Comparison of ENCODE assay signal across 8 cellular contexts in the genomic region with DNA sequence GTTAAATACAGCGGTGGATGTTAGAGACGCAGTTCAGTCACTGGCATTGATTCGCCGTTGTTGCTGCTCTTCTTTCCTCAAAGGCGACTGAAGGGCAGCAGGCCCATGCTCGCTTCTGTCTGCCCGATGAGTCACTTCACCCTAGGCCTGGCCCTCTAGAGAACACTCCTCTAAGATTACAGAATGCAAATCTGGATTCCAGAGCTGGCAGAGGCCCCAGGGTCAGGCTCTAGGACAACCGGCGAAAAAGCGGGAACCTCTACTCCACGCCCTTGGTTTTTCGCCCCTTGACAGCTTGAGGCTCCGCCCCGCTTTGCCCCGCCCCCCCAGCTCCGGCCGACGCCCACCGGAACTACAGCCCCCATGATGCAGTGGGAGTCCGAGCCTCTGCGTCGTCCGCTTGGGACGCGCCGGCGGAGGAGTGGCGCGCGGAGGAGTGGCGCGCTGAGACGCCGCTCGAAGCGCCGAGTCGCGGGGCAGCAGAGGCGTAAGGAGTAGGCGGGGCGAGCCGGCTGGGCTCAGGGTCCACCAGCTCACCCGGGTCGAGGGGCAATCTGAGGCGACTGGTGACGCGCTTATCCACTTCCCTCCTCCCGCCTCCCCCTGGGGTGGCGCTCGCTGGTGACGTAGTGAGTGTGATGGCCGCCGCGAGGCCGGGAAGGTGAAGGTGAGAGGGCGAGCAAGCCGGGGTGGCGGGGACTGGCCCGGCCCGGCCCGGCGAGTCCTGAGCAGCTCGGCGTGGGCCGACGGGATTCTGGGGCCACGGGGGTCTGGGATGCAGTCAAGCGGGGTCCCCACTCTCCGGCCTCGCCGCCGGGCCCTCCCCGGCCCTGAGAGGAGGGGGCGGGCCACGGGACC. TPM values are rescaled to one million over a fixed set of nuclear protein-coding genes. Genes with fewer than 3 reads are reported as not detected.
DNase-seq lines count a peak whose midpoint lies in the region; ATAC-seq, FAIRE-seq and TF ChIP-seq lines count a peak whose summit lies in the region.

A gene (plus strand): TSS at position 627 of the 858 bp plus-strand sequence. CDS start 8,725 bp downstream, outside the sequence.

- H2AK5ac ChIP-seq in H1 (ENCODE audit: low read depth, low read length), result 0 out of 2 replicates have a peak within 1 kb of the TSS, but pooled peaks have one; percentile 57
- H2AK5ac ChIP-seq in mesenchymal stem cell (ENCODE audit: low read length, severe bottlenecking), result no peak within 1 kb of the TSS

- peak within 1 kb of the TSS; percentile 100; the same call in 1 of the 2 replicates for H4K8ac ChIP-seq in H1 (ENCODE audit: extremely low read depth, insufficient read depth, low read length)
- peak within 1 kb of the TSS; percentile 94 for H4K8ac ChIP-seq in mesenchymal stem cell (ENCODE audit: low read length)

- H3K36me3 ChIP-seq in H1 (ENCODE audit: control insufficient read depth in 2 of 4, insufficient read depth in 4 of 4, low read length in 3 of 4) (peaks cover 7 to 22% (median 18%) of the 10 kb centered on the region in 4 experiments; a peak in 7 of 8 replicates), mesenchymal stem cell (ENCODE audit: control insufficient read depth in 1 of 2, insufficient read depth in 2 of 2, low read depth in 1 of 2, low read length in 2 of 2) (peaks cover 33 to 37% of the 10 kb centered on the region in 2 experiments)

- H2BK120ac ChIP-seq in H1 (replicated peaks; ENCODE audit: low read depth, low read length) (no peak within 1 kb of the TSS), mesenchymal stem cell (ENCODE audit: low read depth, low read length) (peak within 1 kb of the TSS; percentile 80)

- H2AFZ ChIP-seq in H1 (ENCODE audit: low read length), result no peak within 1 kb of the TSS
- H2AFZ ChIP-seq in mesenchymal stem cell (ENCODE audit: low read depth, low read length), result peak within 1 kb of the TSS; percentile 87

- no peaks in the 10 kb centered on the region for H3K9me3 ChIP-seq in H1 (ENCODE audit: insufficient read depth in 2 of 2, low read depth in 1 of 2, low read length in 1 of 2)
- H3K9me3 ChIP-seq in mesenchymal stem cell (ENCODE audit: control insufficient read depth, low read length), result no peaks in the 10 kb centered on the region

- no peak within 1 kb of the TSS for H2BK20ac ChIP-seq in H1 (ENCODE audit: low read length)

- H3K56ac ChIP-seq in H1 (replicated peaks; ENCODE audit: insufficient read length, low read depth, low read length), result no peak within 1 kb of the TSS

- H2BK15ac ChIP-seq in H1 (ENCODE audit: low read length) (peak within 1 kb of the TSS; percentile 72; the same call in 1 of the 2 replicates), mesenchymal stem cell (ENCODE audit: low read depth, poor library complexity, severe bottlenecking) (no peak within 1 kb of the TSS)

- H3K27ac ChIP-seq in H1 (ENCODE audit: low read depth, low read length) (peak within 1 kb of the TSS; percentile 96), mesenchymal stem cell (ENCODE audit: low read length, poor library complexity, severe bottlenecking) (peak within 1 kb of the TSS; percentile 61)

- peak within 1 kb of the TSS; percentile 78 to 94 (median 84) for H3K4me3 ChIP-seq in H1 (ENCODE audit: extremely low read depth in 1 of 4, insufficient read depth in 2 of 4, low read depth in 3 of 4, low read length in 4 of 4)
- peak within 1 kb of the TSS; percentile 92 to 93 for H3K4me3 ChIP-seq in mesenchymal stem cell (ENCODE audit: insufficient read depth in 1 of 2, low read depth in 1 of 2, low read length in 2 of 2)

- CTCF ChIA-PET in H1 (lab: Charles Lee; ENCODE audit: partially characterized antibody), result interaction anchor here (1.7 to 3.3 kb wide), 2 partner anchors 13 to 72 kb away, joined by 4 to 21 read pairs; no protein-coding TSS in a partner anchor

- H3K4me1 ChIP-seq in H1 (replicated peaks in 1 of 4; ENCODE audit: control insufficient read depth in 3 of 4, insufficient read depth in 4 of 4, low read length in 3 of 4) (peaks cover 0 to 5% (median 2%) of the 10 kb centered on the region in 4 experiments; a peak in 3 of 7 replicates), mesenchymal stem cell (ENCODE audit: control insufficient read depth, insufficient read depth, low read depth, low read length) (peaks cover 23% of the 10 kb centered on the region)

- H3K18ac ChIP-seq in H1 (ENCODE audit: extremely low read depth, low read length) (no peak within 1 kb of the TSS; the same call in none of the 2 replicates), mesenchymal stem cell (ENCODE audit: low read depth in 1 of 2, low read length in 2 of 2) (peak within 1 kb of the TSS; percentile 55 to 94)

- peak; percentile 79 for ATAC-seq in GM21367 (IDR thresholded peaks at IDR 0.05; ENCODE audit: unreplicated experiment)

- H3K79me1 ChIP-seq in H1 (ENCODE audit: low read depth, low read length) (peaks cover 6% of the 10 kb centered on the region), mesenchymal stem cell (replicated peaks; ENCODE audit: low read length, poor library complexity, severe bottlenecking) (peaks cover 28% of the 10 kb centered on the region)

- POLR2A ChIA-PET in H1 (lab: Charles Lee; ENCODE audit: partially characterized antibody), result interaction anchor here (0.8 to 9.9 kb wide), 26 partner anchors 9 to 174 kb away, joined by 3 to 144 read pairs (median 5); a partner anchor contains a TSS

- peaks cover under 1 to 6% of the 10 kb centered on the region in 2 experiments for H4K20me1 ChIP-seq in H1 (replicated peaks in 1 of 2; ENCODE audit: control insufficient read depth in 1 of 2, insufficient read depth in 2 of 2, low read length in 2 of 2)

- H4K91ac ChIP-seq in H1 (replicated peaks; ENCODE audit: insufficient read length, low read length), result peak within 1 kb of the TSS; percentile 25
- peak within 1 kb of the TSS; percentile 78 for H4K91ac ChIP-seq in mesenchymal stem cell (ENCODE audit: low read length)

- 0 out of 3 replicates have a peak, but pooled peaks of 1 of the 2 experiments have one; percentile 6 for TF ChIP-seq EP300 in H1 (IDR thresholded peaks at IDR 0.05; ENCODE audit: borderline replicate concordance in 1 of 2, low read depth in 2 of 2, low read length in 2 of 2)

- H3K4ac ChIP-seq in H1 (replicated peaks; ENCODE audit: insufficient read length, low read depth, low read length) (no peak within 1 kb of the TSS), mesenchymal stem cell (ENCODE audit: low read depth in 1 of 2, low read length in 2 of 2) (peak within 1 kb of the TSS; percentile 68 to 91)

- H3K9ac ChIP-seq in H1 (replicated peaks in 1 of 4; ENCODE audit: extremely low read depth in 1 of 4, low read depth in 3 of 4, low read length in 3 of 4) (peak within 1 kb of the TSS; percentile 90 to 99 (median 90)), mesenchymal stem cell (ENCODE audit: low read length) (peak within 1 kb of the TSS; percentile 95)

- no peak for TF ChIP-seq CTCF in H1 (IDR thresholded peaks at IDR 0.05; ENCODE audit: control extremely low read depth in 1 of 3, insufficient read depth in 1 of 3, low read depth in 1 of 3, low read length in 3 of 3)

- H2BK12ac ChIP-seq in H1 (ENCODE audit: low read depth, low read length), result peak within 1 kb of the TSS; percentile 75; the same call in 1 of the 2 replicates
- H2BK12ac ChIP-seq in mesenchymal stem cell (ENCODE audit: low read length in 2 of 2), result peak within 1 kb of the TSS; percentile 30 to 33

- peak; percentile 97 for FAIRE-seq in HTR-8/SVneo (lab: Jason Lieb, UNC)
- FAIRE-seq in H1 (lab: Jason Lieb, UNC), result no peak

- H2BK5ac ChIP-seq in H1 (ENCODE audit: low read depth, low read length) (peak within 1 kb of the TSS; percentile 75), mesenchymal stem cell (ENCODE audit: low read depth, low read length, poor library complexity, severe bottlenecking) (peak within 1 kb of the TSS; percentile 49)

- peaks cover 0 to 44% of the 10 kb centered on the region in 2 experiments; a peak in 3 of 4 replicates for H3K79me2 ChIP-seq in H1 (ENCODE audit: control insufficient read depth in 1 of 2, insufficient read depth in 2 of 2, low read length in 2 of 2)

- peak; percentile 91 to 95 for TF ChIP-seq POLR2A in H1 (IDR thresholded peaks at IDR 0.05; ENCODE audit: control extremely low read depth in 1 of 2, low read depth in 2 of 2, low read length in 2 of 2)

- peaks cover 9% of the 10 kb centered on the region; the same call in 1 of the 2 replicates for H3K23me2 ChIP-seq in H1 (ENCODE audit: low read depth, low read length)

- peak within 1 kb of the TSS; percentile 74 to 78 for H3K4me2 ChIP-seq in H1 (ENCODE audit: insufficient read depth in 1 of 2, low read depth in 2 of 2, low read length in 2 of 2)
- peak within 1 kb of the TSS; percentile 85 for H3K4me2 ChIP-seq in mesenchymal stem cell (ENCODE audit: low read length, poor library complexity, severe bottlenecking)

- TF ChIP-seq RAD21 in H1 (IDR thresholded peaks at IDR 0.05 in 1 of 2, conservative IDR thresholded peaks at IDR 0.05 in 1 of 2; ENCODE audit: low read depth in 2 of 2, low read length in 2 of 2), result no peak

- no peak within 1 kb of the TSS for H3K23ac ChIP-seq in H1 (ENCODE audit: insufficient read length)
- peak within 1 kb of the TSS in 1 of 2 experiments; percentile 66 for H3K23ac ChIP-seq in mesenchymal stem cell (ENCODE audit: low read length in 2 of 2)

- peak within 1 kb of the TSS; percentile 39 for H4K5ac ChIP-seq in H1 (ENCODE audit: insufficient read length, low read depth, low read length)

- H3K27me3 ChIP-seq in H1 (replicated peaks in 1 of 4; ENCODE audit: control insufficient read depth in 3 of 4, extremely low read depth in 1 of 4, insufficient read depth in 3 of 4, low read length in 3 of 4), result no peaks in the 10 kb centered on the region
- no peaks in the 10 kb centered on the region for H3K27me3 ChIP-seq in mesenchymal stem cell (ENCODE audit: control insufficient read depth in 1 of 2, insufficient read depth in 1 of 2, low read length in 2 of 2)

- DNase-seq in COLO829 (ENCODE audit: low spot score), result peak; percentile 88
- DNase-seq in HTR-8/SVneo (ENCODE audit: insufficient read length, low spot score), result peak; percentile 96
- DNase-seq in NOMO-1 treated with dmso at 0.1 percent for 144 hours (lab: John Stamatoyannopoulos, UW; ENCODE audit: unreplicated experiment), result peak; percentile 98
- peak; percentile 80 to 91 (median 87) for DNase-seq in activated CD8-positive, alpha-beta memory T cell treated with anti-CD3 and anti-CD28 coated beads for 48 hours (ENCODE audit: low read depth in 2 of 3, low spot score in 2 of 3)
- DNase-seq in H1 (ENCODE audit: low read depth in 1 of 2, low spot score in 2 of 2), result peak; percentile 97
- peak; percentile 98 for DNase-seq in mesenchymal stem cell
- peak; percentile 88 for DNase-seq in stimulated activated CD8-positive, alpha-beta memory T cell treated with anti-CD3 and anti-CD28 coated beads, Interleukin-12 subunit alpha, Interleukin-12 subunit beta, amount 100 ng/mL, for 4 hours (ENCODE audit: low read depth)

- WGBS in H1 (ENCODE audit: extremely low coverage in 1 of 2, insufficient coverage in 1 of 2, insufficient read length in 1 of 2, insufficient replicate concordance in 2 of 2, low coverage in 1 of 2, low lambda C conversion rate in 2 of 2, missing lambda C conversion rate in 1 of 2), 2 experiments, result 6% methylated on average over 70 of the region's 76 CpGs; no CpG with 5 or more reads in 1 of the 2 experiments
- under 1% methylated on average over 64 of the region's 76 CpGs for WGBS in mesenchymal stem cell

- H3K14ac ChIP-seq in H1 (ENCODE audit: insufficient read length), result no peak within 1 kb of the TSS
- H3K14ac ChIP-seq in mesenchymal stem cell (ENCODE audit: low read length in 2 of 2), result no peak within 1 kb of the TSS

RNA-seq across cellular contexts. Expression of the gene that starts here (rescaled TPM):
- 58.2 and 62.5 TPM in 2 replicates for total RNA-seq in H1 (2021; fragmentation: NEBNext Ultra II Directional; extraction: Animal tissue kit (Norgen Biotek cat#: 25700))
- polyA plus RNA-seq in H1 (2011; rRNA removed), result 34.0 and 42.0 TPM in 2 replicates
- 45.9 TPM for polyA plus RNA-seq in H1 (2011; cell fraction: cytosol; rRNA removed)
- polyA plus RNA-seq in H1 (2011; cell fraction: nucleus; rRNA removed), result 63.9 TPM
- polyA plus RNA-seq in H1 (2012, experiment 1 of 2), result 45.7 to 57.9 TPM (median 51.8 TPM) in 4 replicates
- 28.5 TPM for polyA plus RNA-seq in H1 (2012, experiment 2 of 2)
- 28.3 TPM for polyA plus RNA-seq in H1 (2013, experiment 1 of 2)
- 25.5 TPM for polyA plus RNA-seq in H1 (2013, experiment 2 of 2)
- polyA minus RNA-seq in H1 (2011; rRNA and poly(A)+ RNA removed), result 63.6 and 69.2 TPM in 2 replicates
- polyA minus RNA-seq in H1 (2011; cell fraction: cytosol; rRNA and poly(A)+ RNA removed), result 28.5 TPM
- polyA minus RNA-seq in H1 (2011; cell fraction: nucleus; rRNA and poly(A)+ RNA removed), result 23.9 TPM
- polyA plus RNA-seq in mesenchymal stem cell (2013, experiment 1 of 2), result 32.9 TPM
- polyA plus RNA-seq in mesenchymal stem cell (2013, experiment 2 of 2), result 32.5 TPM

Comparison
In these comparisons a context has a peak if more than half of its experiments do, and no peak if none do; other contexts are left out.
1. Peak in every context shown above with its lines: DNase-seq, ATAC-seq, H3K4me3 ChIP-seq and H3K27ac ChIP-seq.